Comparison of ENCODE assay signal across 16 cellular contexts in genomic region chr10:128007971-128008370, GRCh38.
"Had no signal": no experiment of that assay in that cellular context is flagged by ENCODE, and none has a peak within 500 bp of the region (broad histone marks: within the 10 kb centered on the region; RNA-seq: fewer than 3 reads in every experiment).

No MANE protein-coding gene starts in this region.

- H3K4me1 ChIP-seq: parathyroid adenoma, psoas muscle, uterus had no signal

- H3K4me3 Mint-ChIP-seq: dendritic cell treated with granulocyte-macrophage colony-stimulating factor and Interleukin-4, amounts not matched to agents 40 ng/mL and 50 ng/mL, for 4 days; effector memory CD8-positive, alpha-beta T cell; naive thymus-derived CD4-positive, alpha-beta T cell; nephron progenitor cell had no signal

- H3K27me3 Mint-ChIP-seq: dendritic cell treated with granulocyte-macrophage colony-stimulating factor and Interleukin-4, amounts not matched to agents 40 ng/mL and 50 ng/mL, for 4 days had no signal

- H3K27me3 ChIP-seq: gastrocnemius medialis, heart right ventricle, uterus had no signal

- DNase-seq: effector memory CD8-positive, alpha-beta T cell; gastrocnemius medialis; heart right ventricle; hypothalamus; left ventricle myocardium inferior; naive thymus-derived CD4-positive, alpha-beta T cell; nephron progenitor cell; psoas muscle; small intestine; stimulated activated CD4-positive, alpha-beta T cell treated with anti-CD3 and anti-CD28 coated beads, Interleukin-2, amount 100 ng/mL, for 48 hours; stimulated activated naive CD4-positive, alpha-beta T cell treated with Interleukin-2 at 50 U/mL for 16 hours had no signal

- ATAC-seq: effector memory CD8-positive, alpha-beta T cell; gastrocnemius medialis; naive thymus-derived CD4-positive, alpha-beta T cell; psoas muscle had no signal

- H3K9me3 ChIP-seq: esophagus muscularis mucosa, gastrocnemius medialis, heart right ventricle, left ventricle myocardium inferior, psoas muscle, uterus had no signal

- H3K36me3 ChIP-seq: esophagus muscularis mucosa, gastrocnemius medialis, heart right ventricle, left ventricle myocardium inferior, uterus had no signal

- H3K9me3 Mint-ChIP-seq: dendritic cell treated with granulocyte-macrophage colony-stimulating factor and Interleukin-4, amounts not matched to agents 40 ng/mL and 50 ng/mL, for 4 days; effector memory CD8-positive, alpha-beta T cell had no signal

- H3K27ac Mint-ChIP-seq: dendritic cell treated with granulocyte-macrophage colony-stimulating factor and Interleukin-4, amounts not matched to agents 40 ng/mL and 50 ng/mL, for 4 days; effector memory CD8-positive, alpha-beta T cell; naive thymus-derived CD4-positive, alpha-beta T cell; nephron progenitor cell had no signal

- H2AFZ ChIP-seq: parathyroid adenoma had no signal

- H3K36me3 Mint-ChIP-seq: naive thymus-derived CD4-positive, alpha-beta T cell had no signal

- H3K4me3 ChIP-seq: esophagus muscularis mucosa, gastrocnemius medialis, heart right ventricle, left ventricle myocardium inferior, psoas muscle, uterus had no signal

- H3K27ac ChIP-seq: epithelial cell of prostate, esophagus muscularis mucosa, gastrocnemius medialis, heart right ventricle, left ventricle myocardium inferior, parathyroid adenoma, psoas muscle, uterus had no signal

- H3K79me2 ChIP-seq: parathyroid adenoma had no signal

- H3K9ac ChIP-seq: parathyroid adenoma had no signal
